Comparison of ENCODE assay signal across 18 cellular contexts in the genomic region with DNA sequence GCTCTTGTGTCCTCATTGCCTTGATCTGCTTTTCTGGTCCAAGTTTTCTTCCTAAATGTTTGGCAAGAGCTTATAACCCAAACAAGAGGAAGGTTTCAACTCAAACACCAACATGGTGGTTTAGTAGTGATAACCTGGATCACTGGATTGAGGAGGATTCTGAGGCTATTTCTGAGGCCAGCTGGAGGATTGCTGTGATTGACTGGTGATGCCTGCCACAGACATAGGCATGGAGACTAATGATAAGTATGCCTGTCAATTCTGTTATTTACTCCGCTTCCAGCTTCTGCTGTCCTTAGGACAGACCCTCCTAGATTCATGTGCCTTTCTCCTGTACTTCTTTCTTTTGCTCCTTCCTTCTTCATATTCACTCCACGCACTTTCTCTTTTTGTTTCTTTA.
DNase-seq lines count a peak whose midpoint lies in the region; ATAC-seq and TF ChIP-seq lines count a peak whose summit lies in the region.
"Had no signal": no experiment of that assay in that cellular context is flagged by ENCODE, and none has a peak within 500 bp of the region (broad histone marks: within the 10 kb centered on the region; RNA-seq: fewer than 3 reads in every experiment).

No MANE protein-coding gene starts in this region.

- H3K4me1 Mint-ChIP-seq in WTC11, result peaks cover 34% of the 10 kb centered on the region
- H3K4me1 Mint-ChIP-seq: B cell had no signal

- peak; percentile 28 for DNase-seq in ELF-1 (ENCODE audit: low read depth, low spot score)
- no peak for DNase-seq in WTC11 (ENCODE audit: low spot score)
- DNase-seq in NOMO-1 treated with dmso at 0.1 percent for 144 hours (lab: John Stamatoyannopoulos, UW; ENCODE audit: unreplicated experiment), result no peak
- DNase-seq: DMS53, GF-D8, KBM-7, NCI-H1092, NCI-H1436 treated with DMSO at 0.1 percent for 48 hours, NCI-H1930, Peyer's patch had no signal

- H3K27me3 ChIP-seq in HUES6 (ENCODE audit: control insufficient read depth, insufficient read depth, low read length), result no peaks in the 10 kb centered on the region
- no peaks in the 10 kb centered on the region for H3K27me3 ChIP-seq in iPS-20b (ENCODE audit: insufficient read depth, low read length)
- H3K27me3 ChIP-seq: Peyer's patch had no signal

- no peak overlapping the region for H3K4me3 ChIP-seq in HUES6 (ENCODE audit: low read depth, low read length)
- H3K4me3 ChIP-seq in iPS-20b (ENCODE audit: low read length), result peak overlapping the region; percentile 27; the same call in 1 of the 2 replicates
- H3K4me3 ChIP-seq: Peyer's patch had no signal

- no peak overlapping the region; the same call in 1 of the 2 replicates for H3K4me3 Mint-ChIP-seq in WTC11
- H3K4me3 Mint-ChIP-seq: B cell, CD14-positive monocyte had no signal

- H3K36me3 Mint-ChIP-seq in WTC11, result no peaks in the 10 kb centered on the region
- H3K36me3 Mint-ChIP-seq: CD14-positive monocyte had no signal

- H3K27me3 Mint-ChIP-seq in WTC11 (ENCODE audit: low read depth), result no peaks in the 10 kb centered on the region

- POLR2A ChIA-PET in WTC11 (lab: Charles Lee), result interaction anchor here (0.6 kb wide), 1 partner anchor 102 kb away, joined by 4 read pairs; no protein-coding TSS in a partner anchor

- no peaks in the 10 kb centered on the region for H3K36me3 ChIP-seq in HUES6 (ENCODE audit: control insufficient read depth, insufficient read depth, low read length)
- no peaks in the 10 kb centered on the region for H3K36me3 ChIP-seq in iPS-20b (ENCODE audit: insufficient read depth, low read depth, low read length)
- H3K36me3 ChIP-seq: Peyer's patch had no signal

- TF ChIP-seq CTCF in WTC11 (IDR thresholded peaks at IDR 0.05), result no peak

- CTCF ChIA-PET in WTC11 (lab: Charles Lee), result interaction anchor here (0.6 to 2.3 kb wide), 6 partner anchors 30 to 125 kb away, joined by 3 to 21 read pairs (median 6); no protein-coding TSS in a partner anchor

- H3K27ac ChIP-seq in HUES6 (ENCODE audit: low read depth, low read length), result peak overlapping the region; percentile 33; the same call in 1 of the 2 replicates
- H3K27ac ChIP-seq in iPS-20b (ENCODE audit: low read length), result peak overlapping the region; percentile 58
- H3K27ac ChIP-seq: Peyer's patch had no signal

- no peaks in the 10 kb centered on the region for H3K9me3 Mint-ChIP-seq in WTC11
- H3K9me3 Mint-ChIP-seq: CD14-positive monocyte had no signal

- H3K4me1 ChIP-seq in HUES6 (ENCODE audit: control insufficient read depth, insufficient read depth, low read length) (peaks cover 34% of the 10 kb centered on the region), iPS-20b (ENCODE audit: insufficient read depth, low read length) (peaks cover 18% of the 10 kb centered on the region)
- H3K4me1 ChIP-seq: Peyer's patch had no signal

- H3K9me3 ChIP-seq in HUES6 (ENCODE audit: control insufficient read depth, insufficient read depth, low read depth, low read length) (no peaks in the 10 kb centered on the region), iPS-20b (ENCODE audit: insufficient read depth, low read depth, low read length) (no peaks in the 10 kb centered on the region)
- H3K9me3 ChIP-seq: Peyer's patch had no signal

- H3K27ac Mint-ChIP-seq in WTC11, result peak overlapping the region; percentile 75
- H3K27ac Mint-ChIP-seq: B cell had no signal

- ATAC-seq in WTC11 (no peak), GM21360 (IDR thresholded peaks at IDR 0.05; ENCODE audit: unreplicated experiment) (no peak), HG02610 (IDR thresholded peaks at IDR 0.05; ENCODE audit: unreplicated experiment) (no peak), HG03521 (IDR thresholded peaks at IDR 0.05; ENCODE audit: unreplicated experiment) (no peak)
- ATAC-seq: HepG2 had no signal

- H3K9ac ChIP-seq in HUES6 (ENCODE audit: low read length), result no peak overlapping the region
- H3K9ac ChIP-seq in iPS-20b (ENCODE audit: low read depth, low read length), result peak overlapping the region; percentile 43; the same call in 1 of the 2 replicates

TF ChIP-seq in WTC11, 78 proteins besides CTCF, POLR2A, EP300 and RAD21:
- TF ChIP-seq ZNF121 (CRISPR knock-in tag; IDR thresholded peaks at IDR 0.05) (no peak), ZNF219 (CRISPR knock-in tag; IDR thresholded peaks at IDR 0.05; ENCODE audit: borderline replicate concordance) (no peak), ELF4 (CRISPR knock-in tag; IDR thresholded peaks at IDR 0.05; ENCODE audit: low read depth) (no peak), SMAD4 (CRISPR knock-in tag; IDR thresholded peaks at IDR 0.05) (no peak), ETV6 (CRISPR knock-in tag; IDR thresholded peaks at IDR 0.05) (no peak), AFF4 (CRISPR knock-in tag; IDR thresholded peaks at IDR 0.05; ENCODE audit: borderline replicate concordance) (no peak), NFYB (CRISPR knock-in tag; conservative IDR thresholded peaks at IDR 0.05; ENCODE audit: low read depth) (no peak), EMX1 (CRISPR knock-in tag; IDR thresholded peaks at IDR 0.05) (no peak), ZBTB21 (CRISPR knock-in tag; IDR thresholded peaks at IDR 0.05; ENCODE audit: borderline replicate concordance) (no peak), JAZF1 (CRISPR knock-in tag; IDR thresholded peaks at IDR 0.05) (no peak), PRDM15 (CRISPR knock-in tag; IDR thresholded peaks at IDR 0.05) (no peak)
- TF ChIP-seq, protein P1, sequence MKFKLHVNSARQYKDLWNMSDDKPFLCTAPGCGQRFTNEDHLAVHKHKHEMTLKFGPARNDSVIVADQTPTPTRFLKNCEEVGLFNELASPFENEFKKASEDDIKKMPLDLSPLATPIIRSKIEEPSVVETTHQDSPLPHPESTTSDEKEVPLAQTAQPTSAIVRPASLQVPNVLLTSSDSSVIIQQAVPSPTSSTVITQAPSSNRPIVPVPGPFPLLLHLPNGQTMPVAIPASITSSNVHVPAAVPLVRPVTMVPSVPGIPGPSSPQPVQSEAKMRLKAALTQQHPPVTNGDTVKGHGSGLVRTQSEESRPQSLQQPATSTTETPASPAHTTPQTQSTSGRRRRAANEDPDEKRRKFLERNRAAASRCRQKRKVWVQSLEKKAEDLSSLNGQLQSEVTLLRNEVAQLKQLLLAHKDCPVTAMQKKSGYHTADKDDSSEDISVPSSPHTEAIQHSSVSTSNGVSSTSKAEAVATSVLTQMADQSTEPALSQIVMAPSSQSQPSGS (CRISPR knock-in tag; IDR thresholded peaks at IDR 0.05; ENCODE audit: borderline replicate concordance, low read depth), result no peak
